ENCODE assay signal across 12 cellular contexts in genomic region chr13:67075239-67075638, GRCh38.
DNase-seq lines count a peak whose midpoint lies in the region; TF ChIP-seq lines count a peak whose summit lies in the region.
"Had no signal": no experiment of that assay in that cellular context is flagged by ENCODE, and none has a peak within 500 bp of the region (broad histone marks: within the 10 kb centered on the region; RNA-seq: fewer than 3 reads in every experiment).

No MANE protein-coding gene starts in this region.

- no peak overlapping the region for H3K4me3 Mint-ChIP-seq in osteocyte (ENCODE audit: unreplicated experiment)

- no peaks in the 10 kb centered on the region for H3K4me1 Mint-ChIP-seq in osteocyte (ENCODE audit: unreplicated experiment)

- H3K36me3 ChIP-seq in HEK293 (ENCODE audit: control insufficient read depth in 2 of 2, insufficient read depth in 1 of 2, low read length in 2 of 2): no peaks in the 10 kb centered on the region
- no peaks in the 10 kb centered on the region for H3K36me3 ChIP-seq in esophagus squamous epithelium
- H3K36me3 ChIP-seq: left lung, vagina had no signal

- H3K4me1 ChIP-seq in HEK293 (ENCODE audit: control insufficient read depth, insufficient read depth, low read length): no peaks in the 10 kb centered on the region
- no peaks in the 10 kb centered on the region for H3K4me1 ChIP-seq in esophagus squamous epithelium
- H3K4me1 ChIP-seq: left lung, vagina had no signal

- intact Hi-C loops in esophagus squamous epithelium (cut with DNase I): no loop called here

- H3K4me3 ChIP-seq in HEK293 (ENCODE audit: low read depth, low read length) (no peak overlapping the region), fibroblast of pulmonary artery (replicated peaks; ENCODE audit: low read depth, low read length) (no peak overlapping the region), esophagus squamous epithelium (no peak overlapping the region)
- H3K4me3 ChIP-seq: left lung, vagina had no signal

- H3K9me3 ChIP-seq in HEK293 (ENCODE audit: control insufficient read depth, insufficient read depth, low read depth, low read length): no peaks in the 10 kb centered on the region
- H3K9me3 ChIP-seq in esophagus squamous epithelium: no peaks in the 10 kb centered on the region
- H3K9me3 ChIP-seq: left lung, vagina had no signal

- POLR2A ChIA-PET in HEK293 (lab: Yijun Ruan, JAX) (no interaction called here), RWPE1 (lab: Yijun Ruan, JAX; ENCODE audit: low non-redundant PET) (no interaction called here)

- CTCF ChIA-PET in HEK293 (lab: Yijun Ruan, JAX): no interaction called here
- CTCF ChIA-PET in RWPE1 (lab: Yijun Ruan, JAX): no interaction called here

- no peak for TF ChIP-seq POLR2A in esophagus squamous epithelium (IDR thresholded peaks at IDR 0.05)

- DNase-seq in RWPE1 (ENCODE audit: low spot score): peak; percentile 1
- DNase-seq in fibroblast of pulmonary artery (ENCODE audit: low read depth): peak; percentile 62
- DNase-seq in osteocyte (ENCODE audit: extremely low spot score, unreplicated experiment): no peak
- DNase-seq in iPS-NIHi11 (ENCODE audit: low spot score): no peak
- no peak for DNase-seq in esophagus squamous epithelium (lab: John Stamatoyannopoulos, UW)
- DNase-seq in NCI-H146 (lab: John Stamatoyannopoulos, UW): no peak
- no peak for DNase-seq in NOMO-1 treated with dmso at 0.1 percent for 144 hours (lab: John Stamatoyannopoulos, UW; ENCODE audit: unreplicated experiment)
- DNase-seq: DMS79, left lung, NCI-H1105 treated with DMSO at 0.1 percent for 48 hours had no signal

- H3K9me3 Mint-ChIP-seq in osteocyte (ENCODE audit: unreplicated experiment): no peaks in the 10 kb centered on the region

- no peak for TF ChIP-seq CTCF in HEK293 (tag by site-specific recombination; IDR thresholded peaks at IDR 0.05)
- TF ChIP-seq CTCF in RWPE1 (conservative IDR thresholded peaks at IDR 0.05; ENCODE audit: low read depth): no peak
- peak; percentile 41 for TF ChIP-seq CTCF in fibroblast of pulmonary artery (IDR thresholded peaks at IDR 0.05; ENCODE audit: low read length, missing control alignments)
- peak; percentile 55 for TF ChIP-seq CTCF in osteocyte (IDR thresholded peaks at IDR 0.05)
- no peak for TF ChIP-seq CTCF in esophagus squamous epithelium (IDR thresholded peaks at IDR 0.05)

- no peak overlapping the region for H3K27ac Mint-ChIP-seq in osteocyte (ENCODE audit: unreplicated experiment)

- no peaks in the 10 kb centered on the region for H3K27me3 Mint-ChIP-seq in osteocyte (ENCODE audit: unreplicated experiment)

- 21 to 31% methylated on average over 1 of the region's 1 CpG for WGBS in esophagus squamous epithelium, 2 donors

- no peaks in the 10 kb centered on the region for H3K36me3 Mint-ChIP-seq in osteocyte (ENCODE audit: unreplicated experiment)

- H3K27me3 ChIP-seq in esophagus squamous epithelium: no peaks in the 10 kb centered on the region
- H3K27me3 ChIP-seq: left lung, vagina had no signal

- H3K27ac ChIP-seq in HEK293 (ENCODE audit: extremely low read depth, low read depth, low read length) (no peak overlapping the region), RWPE1 (no peak overlapping the region), esophagus squamous epithelium (no peak overlapping the region)
- H3K27ac ChIP-seq: left lung, vagina had no signal

TF ChIP-seq in HEK293, 187 proteins besides CTCF, POLR2A, EP300 and RAD21:
- TF ChIP-seq ZNF654 (tag by site-specific recombination; IDR thresholded peaks at IDR 0.05; ENCODE audit: low read depth) (0 out of 2 replicates have a peak, but pooled peaks have one; percentile 3), ZNF341 (tag by site-specific recombination; IDR thresholded peaks at IDR 0.05; ENCODE audit: low read depth) (no peak)

Comparison
In these comparisons a context has a peak if more than half of its experiments do, and no peak if none do; other contexts are left out.
1. CTCF ChIP-seq: peak in fibroblast of pulmonary artery (single experiment) and osteocyte (single experiment); none in HEK293 (single experiment), RWPE1 (single experiment) and esophagus squamous epithelium (0 of 6).
2. DNase-seq: peak in RWPE1 (single experiment) and fibroblast of pulmonary artery (single experiment); none in osteocyte (single experiment), iPS-NIHi11 (single experiment), esophagus squamous epithelium (single experiment), NCI-H146 (single experiment) and NOMO-1 treated with dmso at 0.1 percent for 144 hours (single experiment).